9 cellular contexts compared by ENCODE assay signal in genomic region chr18:907880-908512, GRCh38. TPM values are rescaled to one million over a fixed set of nuclear protein-coding genes. Genes with fewer than 3 reads are reported as not detected.
DNase-seq lines count a peak whose midpoint lies in the region; TF ChIP-seq lines count a peak whose summit lies in the region.
"Had no signal": no experiment of that assay in that cellular context is flagged by ENCODE, and none has a peak within 500 bp of the region (broad histone marks: within the 10 kb centered on the region; RNA-seq: fewer than 3 reads in every experiment).

No MANE protein-coding gene starts in this region.

- H3K4me1 Mint-ChIP-seq in activated naive CD4-positive, alpha-beta T cell treated with anti-CD3 and anti-CD28 coated beads, Interleukin-2, amount 10 ng/mL, durations not matched to agents 7 days and 5 days, result peaks cover 16% of the 10 kb centered on the region

- H3K36me3 ChIP-seq in mesodermal cell (ENCODE audit: control insufficient read depth, insufficient read depth, low read length), result no peaks in the 10 kb centered on the region
- H3K36me3 ChIP-seq in urinary bladder (ENCODE audit: insufficient read depth), result no peaks in the 10 kb centered on the region

- in situ Hi-C loops in astrocyte of the spinal cord (cut with HindIII; ENCODE audit: low sequenced_read_pairs), result no loop called here

- peak overlapping the region; percentile 49 for H3K4me3 Mint-ChIP-seq in activated naive CD4-positive, alpha-beta T cell treated with anti-CD3 and anti-CD28 coated beads, Interleukin-2, amount 10 ng/mL, durations not matched to agents 7 days and 5 days

- no peak for TF ChIP-seq CTCF in astrocyte of the spinal cord (IDR thresholded peaks at IDR 0.05; ENCODE audit: low read depth, low read length)

- H3K9me3 ChIP-seq in mesodermal cell (ENCODE audit: control insufficient read depth, low read length), result no peaks in the 10 kb centered on the region

- no peak for DNase-seq in activated naive CD4-positive, alpha-beta T cell treated with anti-CD3 and anti-CD28 coated beads, Interleukin-2, amount 10 ng/mL, durations not matched to agents 7 days and 5 days
- no peak for DNase-seq in activated naive CD4-positive, alpha-beta T cell treated with Interleukin-2 at 50 U/mL for 16 hours
- DNase-seq in astrocyte of the spinal cord (ENCODE audit: low read depth, low spot score) (no peak), T-helper 9 cell (no peak), MV-4-11 (lab: John Stamatoyannopoulos, UW) (no peak)
- no peak for DNase-seq in activated CD4-positive, CD25-positive, alpha-beta regulatory T cell treated with anti-CD3 and anti-CD28 coated beads, Interleukin-2, amount 50 U/mL, for 72 hours

- peak overlapping the region; percentile 24 for H3K4me3 ChIP-seq in astrocyte of the spinal cord (ENCODE audit: low read depth, low read length)
- H3K4me3 ChIP-seq in mesodermal cell (ENCODE audit: extremely low read depth, insufficient read depth, low read length, poor library complexity, severe bottlenecking), result peak overlapping the region; percentile 37
- peak overlapping the region; percentile 50 for H3K4me3 ChIP-seq in urinary bladder (ENCODE audit: low read depth, low read length)

- H3K27ac Mint-ChIP-seq in activated naive CD4-positive, alpha-beta T cell treated with anti-CD3 and anti-CD28 coated beads, Interleukin-2, amount 10 ng/mL, durations not matched to agents 7 days and 5 days, result no peak overlapping the region
- H3K27ac Mint-ChIP-seq: IgD-negative memory B cell had no signal

- WGBS in mesodermal cell (ENCODE audit: insufficient coverage in 2 of 2), 2 experiments, result 2 to 5% methylated on average over 36 to 41 of the region's 51 CpGs
- 4% methylated on average over 51 of the region's 51 CpGs for WGBS in urinary bladder

- H3K9me3 Mint-ChIP-seq in activated naive CD4-positive, alpha-beta T cell treated with anti-CD3 and anti-CD28 coated beads, Interleukin-2, amount 10 ng/mL, durations not matched to agents 7 days and 5 days, result no peaks in the 10 kb centered on the region

- H3K27ac ChIP-seq in mesodermal cell (ENCODE audit: low read depth, low read length, severe bottlenecking) (no peak overlapping the region), urinary bladder (ENCODE audit: low read depth) (no peak overlapping the region)

- CTCF ChIA-PET in activated naive CD4-positive, alpha-beta T cell treated with anti-CD3 and anti-CD28 coated beads, Interleukin-2, amount 10 ng/mL, durations not matched to agents 7 days and 5 days (lab: Charles Lee), result no interaction called here

- peaks cover 30% of the 10 kb centered on the region for H3K4me1 ChIP-seq in mesodermal cell (ENCODE audit: control insufficient read depth, insufficient read depth, low read length, poor library complexity, severe bottlenecking)
- peaks cover 3% of the 10 kb centered on the region for H3K4me1 ChIP-seq in urinary bladder (ENCODE audit: insufficient read depth)

- peaks cover 2% of the 10 kb centered on the region for H3K36me3 Mint-ChIP-seq in activated naive CD4-positive, alpha-beta T cell treated with anti-CD3 and anti-CD28 coated beads, Interleukin-2, amount 10 ng/mL, durations not matched to agents 7 days and 5 days

- H3K27me3 Mint-ChIP-seq in activated naive CD4-positive, alpha-beta T cell treated with anti-CD3 and anti-CD28 coated beads, Interleukin-2, amount 10 ng/mL, durations not matched to agents 7 days and 5 days, result peaks cover 83% of the 10 kb centered on the region

RNA-seq across cellular contexts. Expression of gene ADCYAP1, which starts 3.3 kb away (rescaled TPM):
- polyA plus RNA-seq in mesodermal cell (2013, experiment 1 of 2), result 2.7 TPM
- polyA plus RNA-seq in mesodermal cell (2013, experiment 2 of 2), result 2.8 TPM
- total RNA-seq in urinary bladder, result 6.3 TPM
- polyA plus RNA-seq in urinary bladder, result 7.6 TPM
- polyA plus RNA-seq: IgD-negative memory B cell had no signal
